26 cellular contexts compared by ENCODE assay signal in the genomic region with DNA sequence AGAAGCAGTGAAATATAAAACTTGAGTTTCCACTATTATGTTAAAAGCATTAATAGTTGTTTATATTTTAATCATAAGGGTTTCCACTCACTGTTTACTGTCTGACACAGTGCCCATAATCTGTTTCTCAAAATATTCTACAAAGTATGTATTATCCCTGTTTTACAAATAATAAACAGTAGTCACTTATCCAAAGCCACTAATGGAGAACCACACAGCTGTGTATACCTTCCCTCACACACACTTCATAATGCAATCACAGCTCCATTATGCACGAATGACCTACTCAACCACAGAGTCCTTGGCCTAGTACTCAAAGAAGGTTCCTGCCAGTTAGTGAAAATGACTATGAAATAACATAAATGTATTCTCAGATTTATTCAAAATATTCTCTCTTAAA.
"Had no signal": no experiment of that assay in that cellular context is flagged by ENCODE, and none has a peak within 500 bp of the region (broad histone marks: within the 10 kb centered on the region; RNA-seq: fewer than 3 reads in every experiment).

No MANE protein-coding gene starts in this region.

- FAIRE-seq: frontal cortex, keratinocyte had no signal

- H3K27ac Mint-ChIP-seq: dendritic cell treated with granulocyte-macrophage colony-stimulating factor and Interleukin-4, amounts not matched to agents 40 ng/mL and 50 ng/mL, for 4 days; endodermal cell; naive thymus-derived CD8-positive, alpha-beta T cell; nephron progenitor cell; stimulated activated memory B cell treated with anti-CD40 and anti-IgM and Interleukin-4, amounts not matched to agents 10 μg/mL and 1 μg/mL and 100 μg/mL, for 72 hours; type B pancreatic cell had no signal

- H3K9me3 ChIP-seq: colonic mucosa, lower lobe of right lung, ovary, psoas muscle, sigmoid colon, testis, tibial artery had no signal

- H3K4me3 Mint-ChIP-seq: dendritic cell treated with granulocyte-macrophage colony-stimulating factor and Interleukin-4, amounts not matched to agents 40 ng/mL and 50 ng/mL, for 4 days; endodermal cell; naive thymus-derived CD8-positive, alpha-beta T cell; nephron progenitor cell; stimulated activated memory B cell treated with anti-CD40 and anti-IgM and Interleukin-4, amounts not matched to agents 10 μg/mL and 1 μg/mL and 100 μg/mL, for 72 hours; type B pancreatic cell had no signal

- H3K4me1 Mint-ChIP-seq: endodermal cell had no signal

- H3K9me3 Mint-ChIP-seq: dendritic cell treated with granulocyte-macrophage colony-stimulating factor and Interleukin-4, amounts not matched to agents 40 ng/mL and 50 ng/mL, for 4 days; endodermal cell; naive thymus-derived CD8-positive, alpha-beta T cell; nephron progenitor cell; stimulated activated memory B cell treated with anti-CD40 and anti-IgM and Interleukin-4, amounts not matched to agents 10 μg/mL and 1 μg/mL and 100 μg/mL, for 72 hours had no signal

- H3K27me3 ChIP-seq: colonic mucosa, ovary, sigmoid colon, testis, tibial artery had no signal

- H3K36me3 ChIP-seq: colonic mucosa, ovary, tibial artery had no signal

- H3K27me3 Mint-ChIP-seq: dendritic cell treated with granulocyte-macrophage colony-stimulating factor and Interleukin-4, amounts not matched to agents 40 ng/mL and 50 ng/mL, for 4 days; naive thymus-derived CD8-positive, alpha-beta T cell; stimulated activated memory B cell treated with anti-CD40 and anti-IgM and Interleukin-4, amounts not matched to agents 10 μg/mL and 1 μg/mL and 100 μg/mL, for 72 hours; type B pancreatic cell had no signal

- H3K4me1 ChIP-seq: colonic mucosa, testis had no signal

- DNase-seq: colonic mucosa; effector CD8-positive, alpha-beta T cell; endodermal cell; head of caudate nucleus; left ventricle myocardium superior; lower lobe of right lung; naive thymus-derived CD8-positive, alpha-beta T cell; nephron progenitor cell; occipital lobe; ovary; posterior cingulate gyrus; psoas muscle; right cardiac atrium; sigmoid colon; stimulated activated CD4-positive, alpha-beta T cell treated with anti-CD3 and anti-CD28 coated beads, Interleukin-2, amount 100 ng/mL, for 24 hours; stimulated activated CD4-positive, alpha-beta T cell treated with anti-CD3 and anti-CD28 coated beads, Interleukin-4, amount 100 ng/mL, for 24 hours; stimulated activated naive CD8-positive, alpha-beta T cell treated with anti-CD3 and anti-CD28 coated beads, Interleukin-15, Interleukin-2, amounts not matched to agents 100 U/mL and 50 U/mL, for 24 hours; substantia nigra; testis; tibial artery had no signal

- H3K27ac ChIP-seq: colonic mucosa, epithelial cell of prostate, lower lobe of right lung, ovary, psoas muscle, sigmoid colon, testis, tibial artery had no signal

- H3K4me3 ChIP-seq: colonic mucosa, lower lobe of right lung, ovary, psoas muscle, sigmoid colon, testis, tibial artery had no signal
